17 cellular contexts compared by ENCODE assay signal in genomic region chr7:40498933-40499332, GRCh38.
A peak's percentile ranks its signal among the peaks of the same experiment; 100 is the strongest.
DNase-seq lines count a peak whose midpoint lies in the region; ATAC-seq and TF ChIP-seq lines count a peak whose summit lies in the region.
"Had no signal": no experiment of that assay in that cellular context is flagged by ENCODE, and none has a peak within 500 bp of the region (broad histone marks: within the 10 kb centered on the region; RNA-seq: fewer than 3 reads in every experiment).

No MANE protein-coding gene starts in this region.

- intact Hi-C loops in IMR-90 (cut with micrococcal nuclease) = no loop called here
- intact Hi-C loops in psoas muscle (cut with DNase I) = no loop called here

- H3K4me1 Mint-ChIP-seq in WTC11 = no peaks in the 10 kb centered on the region
- H3K4me1 Mint-ChIP-seq: B cell had no signal

- no peak overlapping the region for H3K4me3 Mint-ChIP-seq in WTC11
- H3K4me3 Mint-ChIP-seq: B cell; CD8-positive, alpha-beta T cell; HFFc6 had no signal

- H3K9me3 Mint-ChIP-seq in WTC11 = no peaks in the 10 kb centered on the region
- H3K9me3 Mint-ChIP-seq: CD8-positive, alpha-beta T cell; HFFc6 had no signal

- in situ Hi-C loops in IMR-90 (cut with MboI; ENCODE audit: low sequenced_read_pairs) = no loop called here

- no peak overlapping the region for H2BK15ac ChIP-seq in IMR-90 (ENCODE audit: low read depth, low read length)

- no peak overlapping the region for H3K9ac ChIP-seq in IMR-90 (ENCODE audit: low read depth, low read length)
- H3K9ac ChIP-seq: BLaER1 treated with 17β-estradiol and CSF1 and Interleukin-3, amounts not matched to agents 10 nM and 100 nM had no signal

- H2AK9ac ChIP-seq in IMR-90 (replicated peaks; ENCODE audit: low read depth, low read length, poor library complexity) = no peak overlapping the region

- POLR2A ChIA-PET in IMR-90 (lab: Charles Lee; ENCODE audit: unreplicated experiment) = no interaction called here
- POLR2A ChIA-PET in WTC11 (lab: Charles Lee) = no interaction called here

- ATAC-seq in IMR-90 (ENCODE audit: low read depth) (no peak), WTC11 (no peak), psoas muscle (no peak), GM19397 (IDR thresholded peaks at IDR 0.05; ENCODE audit: unreplicated experiment) (no peak)
- ATAC-seq: CD8-positive, alpha-beta T cell; HCT116; HepG2 had no signal

- no peak overlapping the region for H2BK120ac ChIP-seq in IMR-90 (ENCODE audit: low read depth, low read length)

- peak overlapping the region; percentile 39 for H2AFZ ChIP-seq in IMR-90 (replicated peaks; ENCODE audit: low read length, poor library complexity)

- no peak overlapping the region for H3K18ac ChIP-seq in IMR-90 (ENCODE audit: low read depth, low read length)

- H3K79me1 ChIP-seq in IMR-90 (ENCODE audit: low read depth in 1 of 2, low read length in 2 of 2) = no peaks in the 10 kb centered on the region

- DNase-seq in IMR-90 (no peak), WTC11 (ENCODE audit: low spot score) (no peak), fibroblast of peridontal ligament (ENCODE audit: extremely low read depth) (peak; percentile 76), psoas muscle (peak; percentile 28 to 73), GM20000 (ENCODE audit: low spot score) (no peak), anterior cingulate cortex (lab: John Stamatoyannopoulos, UW) (no peak)
- DNase-seq: Calu3; CD8-positive, alpha-beta T cell; DMS79 treated with DMSO at 0.1 percent for 48 hours; GOT3; H7; HFFc6 had no signal

- H3K36me3 ChIP-seq in IMR-90 (ENCODE audit: control insufficient read depth, insufficient read depth, low read length) (no peaks in the 10 kb centered on the region), psoas muscle (ENCODE audit: insufficient read depth in 1 of 2, low read depth in 1 of 2) (no peaks in the 10 kb centered on the region)
- H3K36me3 ChIP-seq: BLaER1 treated with 17β-estradiol and CSF1 and Interleukin-3, amounts not matched to agents 10 nM and 100 nM had no signal

- H3K36me3 Mint-ChIP-seq in WTC11 = no peaks in the 10 kb centered on the region
- H3K36me3 Mint-ChIP-seq: CD8-positive, alpha-beta T cell had no signal

- BruUV-seq in IMR-90 (replicated peaks; lab: Mats Ljungman, UMichigan) = no TSS peak

- TF ChIP-seq RAD21 in IMR-90 (IDR thresholded peaks at IDR 0.05; ENCODE audit: low read length) = no peak

- no peak for TF ChIP-seq CTCF in IMR-90 (conservative IDR thresholded peaks at IDR 0.05; ENCODE audit: low read depth, low read length)
- TF ChIP-seq CTCF in WTC11 (IDR thresholded peaks at IDR 0.05) = no peak
- no peak for TF ChIP-seq CTCF in psoas muscle (IDR thresholded peaks at IDR 0.05)
- no peak for TF ChIP-seq CTCF in GM20000 (IDR thresholded peaks at IDR 0.05; ENCODE audit: extremely low read depth, missing control alignments)

- H3K4me2 ChIP-seq in IMR-90 (ENCODE audit: low read depth, low read length) = no peak overlapping the region

- H3K4me1 ChIP-seq in IMR-90 (ENCODE audit: control insufficient read depth, insufficient read depth, low read length) = no peaks in the 10 kb centered on the region
- no peaks in the 10 kb centered on the region for H3K4me1 ChIP-seq in psoas muscle

- H3K9me1 ChIP-seq in IMR-90 (ENCODE audit: insufficient read depth, low read length) = no peaks in the 10 kb centered on the region

- peak overlapping the region; percentile 28 for H3K27ac Mint-ChIP-seq in WTC11
- H3K27ac Mint-ChIP-seq: B cell; CD8-positive, alpha-beta T cell; HFFc6 had no signal

- no peak overlapping the region for H4K8ac ChIP-seq in IMR-90 (ENCODE audit: low read depth in 2 of 2, low read length in 2 of 2)

- H4K20me1 ChIP-seq in IMR-90 (ENCODE audit: insufficient read depth, low read length) = no peaks in the 10 kb centered on the region
- H4K20me1 ChIP-seq: BLaER1 treated with 17β-estradiol and CSF1 and Interleukin-3, amounts not matched to agents 10 nM and 100 nM had no signal

- no peak overlapping the region for H2AK5ac ChIP-seq in IMR-90 (ENCODE audit: low read depth, low read length)

- H2BK20ac ChIP-seq in IMR-90 (ENCODE audit: low read depth, low read length) = no peak overlapping the region

- no peak overlapping the region for H3K23ac ChIP-seq in IMR-90 (ENCODE audit: low read depth, low read length)

- H3K27ac ChIP-seq in IMR-90 (ENCODE audit: insufficient read depth, low read length) (no peak overlapping the region), psoas muscle (no peak overlapping the region)
- H3K27ac ChIP-seq: BLaER1 treated with 17β-estradiol and CSF1 and Interleukin-3, amounts not matched to agents 10 nM and 100 nM had no signal

- dilution Hi-C loops in IMR-90 (cut with HindIII; ENCODE audit: low sequenced_read_pairs, unreplicated experiment) = no loop called here

- H3K14ac ChIP-seq in IMR-90 (replicated peaks; ENCODE audit: low read depth, low read length) = no peak overlapping the region

- no peaks in the 10 kb centered on the region for H3K27me3 Mint-ChIP-seq in WTC11 (ENCODE audit: low read depth)
- H3K27me3 Mint-ChIP-seq: B cell had no signal

- no peak overlapping the region for H4K91ac ChIP-seq in IMR-90 (ENCODE audit: insufficient read depth, low read depth, low read length)

- 100% methylated on average over 5 of the region's 10 CpGs; no CpG with 5 or more reads in 1 of the 2 experiments for WGBS in IMR-90 (ENCODE audit: extremely low coverage in 2 of 2, insufficient read length in 1 of 2), 2 experiments
- WGBS in psoas muscle, 3 donors = 68 to 84% (median 73%) methylated on average over 10 of the region's 10 CpGs

- no peak overlapping the region for H3K4ac ChIP-seq in IMR-90 (ENCODE audit: low read depth, low read length)

- no peak overlapping the region for H3K4me3 ChIP-seq in IMR-90 (ENCODE audit: insufficient read depth, low read depth, low read length)
- no peak overlapping the region for H3K4me3 ChIP-seq in psoas muscle
- H3K4me3 ChIP-seq: BLaER1 treated with 17β-estradiol and CSF1 and Interleukin-3, amounts not matched to agents 10 nM and 100 nM had no signal

- TF ChIP-seq POLR2A in IMR-90 (IDR thresholded peaks at IDR 0.05; ENCODE audit: low read depth, low read length) = no peak

- no peak overlapping the region for H4K5ac ChIP-seq in IMR-90 (ENCODE audit: low read depth, low read length)

- no peaks in the 10 kb centered on the region for H3K27me3 ChIP-seq in IMR-90 (ENCODE audit: control insufficient read depth, insufficient read depth, low read length)
- H3K27me3 ChIP-seq in psoas muscle (ENCODE audit: insufficient read depth in 3 of 3, low read length in 2 of 3) = no peaks in the 10 kb centered on the region
- H3K27me3 ChIP-seq: BLaER1 treated with 17β-estradiol and CSF1 and Interleukin-3, amounts not matched to agents 10 nM and 100 nM had no signal

- H3K9me3 ChIP-seq in IMR-90 (ENCODE audit: control insufficient read depth, insufficient read depth, low read length) (no peaks in the 10 kb centered on the region), psoas muscle (no peaks in the 10 kb centered on the region)
- H3K9me3 ChIP-seq: BLaER1 treated with 17β-estradiol and CSF1 and Interleukin-3, amounts not matched to agents 10 nM and 100 nM had no signal

- H2BK5ac ChIP-seq in IMR-90 (ENCODE audit: low read depth, low read length, poor library complexity, severe bottlenecking) = no peak overlapping the region

- CTCF ChIA-PET in IMR-90 (lab: Yijun Ruan, JAX) (interaction anchor here (0.6 to 1.4 kb wide), 3 partner anchors 8 to 31 kb away, joined by 3 read pairs; no protein-coding TSS in a partner anchor), WTC11 (lab: Charles Lee) (interaction anchor here (1.5 to 2.1 kb wide), 2 partner anchors 8 to 9 kb away, joined by 4 to 8 read pairs; no protein-coding TSS in a partner anchor)

- H3K56ac ChIP-seq in IMR-90 (ENCODE audit: extremely low read depth, insufficient read depth, low read length) = no peak overlapping the region

TF ChIP-seq in IMR-90, 13 proteins besides CTCF, POLR2A, EP300 and RAD21 (continues in another document):
- no peak for TF ChIP-seq NFE2L2 (IDR thresholded peaks at IDR 0.05; ENCODE audit: low read depth, low read length)
- TF ChIP-seq, protein P1, sequence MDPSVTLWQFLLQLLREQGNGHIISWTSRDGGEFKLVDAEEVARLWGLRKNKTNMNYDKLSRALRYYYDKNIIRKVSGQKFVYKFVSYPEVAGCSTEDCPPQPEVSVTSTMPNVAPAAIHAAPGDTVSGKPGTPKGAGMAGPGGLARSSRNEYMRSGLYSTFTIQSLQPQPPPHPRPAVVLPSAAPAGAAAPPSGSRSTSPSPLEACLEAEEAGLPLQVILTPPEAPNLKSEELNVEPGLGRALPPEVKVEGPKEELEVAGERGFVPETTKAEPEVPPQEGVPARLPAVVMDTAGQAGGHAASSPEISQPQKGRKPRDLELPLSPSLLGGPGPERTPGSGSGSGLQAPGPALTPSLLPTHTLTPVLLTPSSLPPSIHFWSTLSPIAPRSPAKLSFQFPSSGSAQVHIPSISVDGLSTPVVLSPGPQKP (IDR thresholded peaks at IDR 0.05; ENCODE audit: borderline replicate concordance, low read depth, low read length) = no peak
- TF ChIP-seq RFX5 (IDR thresholded peaks at IDR 0.05; ENCODE audit: low read depth, low read length) = no peak
- TF ChIP-seq MAZ (IDR thresholded peaks at IDR 0.05; ENCODE audit: borderline replicate concordance, low read depth, low read length) = no peak

TF ChIP-seq in WTC11, 78 proteins besides CTCF, POLR2A, EP300 and RAD21 (continues in another document):
- TF ChIP-seq PRRX2 (CRISPR knock-in tag; IDR thresholded peaks at IDR 0.05) = no peak
- TF ChIP-seq, protein P2, sequence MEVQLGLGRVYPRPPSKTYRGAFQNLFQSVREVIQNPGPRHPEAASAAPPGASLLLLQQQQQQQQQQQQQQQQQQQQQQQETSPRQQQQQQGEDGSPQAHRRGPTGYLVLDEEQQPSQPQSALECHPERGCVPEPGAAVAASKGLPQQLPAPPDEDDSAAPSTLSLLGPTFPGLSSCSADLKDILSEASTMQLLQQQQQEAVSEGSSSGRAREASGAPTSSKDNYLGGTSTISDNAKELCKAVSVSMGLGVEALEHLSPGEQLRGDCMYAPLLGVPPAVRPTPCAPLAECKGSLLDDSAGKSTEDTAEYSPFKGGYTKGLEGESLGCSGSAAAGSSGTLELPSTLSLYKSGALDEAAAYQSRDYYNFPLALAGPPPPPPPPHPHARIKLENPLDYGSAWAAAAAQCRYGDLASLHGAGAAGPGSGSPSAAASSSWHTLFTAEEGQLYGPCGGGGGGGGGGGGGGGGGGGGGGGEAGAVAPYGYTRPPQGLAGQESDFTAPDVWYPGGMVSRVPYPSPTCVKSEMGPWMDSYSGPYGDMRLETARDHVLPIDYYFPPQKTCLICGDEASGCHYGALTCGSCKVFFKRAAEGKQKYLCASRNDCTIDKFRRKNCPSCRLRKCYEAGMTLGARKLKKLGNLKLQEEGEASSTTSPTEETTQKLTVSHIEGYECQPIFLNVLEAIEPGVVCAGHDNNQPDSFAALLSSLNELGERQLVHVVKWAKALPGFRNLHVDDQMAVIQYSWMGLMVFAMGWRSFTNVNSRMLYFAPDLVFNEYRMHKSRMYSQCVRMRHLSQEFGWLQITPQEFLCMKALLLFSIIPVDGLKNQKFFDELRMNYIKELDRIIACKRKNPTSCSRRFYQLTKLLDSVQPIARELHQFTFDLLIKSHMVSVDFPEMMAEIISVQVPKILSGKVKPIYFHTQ (CRISPR knock-in tag; IDR thresholded peaks at IDR 0.05) = no peak

Comparison
In these comparisons a context has a peak if more than half of its experiments do, and no peak if none do; other contexts are left out.
1. DNase-seq: peak in fibroblast of peridontal ligament (single experiment) and psoas muscle (2 of 2); none in IMR-90 (single experiment), WTC11 (single experiment), GM20000 (single experiment) and anterior cingulate cortex (0 of 58).